Comparison of ENCODE assay signal across 8 cellular contexts in the genomic region with DNA sequence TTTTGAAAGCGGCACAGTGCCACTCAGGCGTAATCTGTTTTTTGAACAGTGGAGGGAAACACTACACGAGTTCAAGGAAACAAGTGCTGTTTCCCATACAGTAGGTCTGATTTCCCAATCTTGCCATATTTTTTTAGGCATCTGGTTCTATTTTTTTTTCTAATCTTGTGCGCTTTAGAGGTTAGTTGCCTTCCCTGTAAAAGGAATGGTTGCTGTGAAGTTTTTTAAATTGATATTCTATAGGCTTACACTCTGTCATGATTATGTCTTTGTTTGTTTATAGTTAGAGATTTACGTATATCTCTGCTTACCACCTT. TPM values are rescaled to one million over a fixed set of nuclear protein-coding genes. Genes with fewer than 3 reads are reported as not detected.
DNase-seq lines count a peak whose midpoint lies in the region; ATAC-seq and TF ChIP-seq lines count a peak whose summit lies in the region.

No MANE protein-coding gene starts in this region.

- H4K91ac ChIP-seq in mesenchymal stem cell (ENCODE audit: low read length) = no peak overlapping the region

- no peak overlapping the region for H3K14ac ChIP-seq in mesenchymal stem cell (ENCODE audit: low read length in 2 of 2)

- 0% methylated on average over 4 of the region's 5 CpGs for WGBS in mesenchymal stem cell

- peaks cover 3% of the 10 kb centered on the region for H3K27me3 Mint-ChIP-seq in activated naive CD4-positive, alpha-beta T cell treated with anti-CD3 and anti-CD28 coated beads, Interleukin-2, amount 10 ng/mL, durations not matched to agents 7 days and 5 days
- peaks cover 18% of the 10 kb centered on the region for H3K27me3 Mint-ChIP-seq in brain

- H3K36me3 Mint-ChIP-seq in activated naive CD4-positive, alpha-beta T cell treated with anti-CD3 and anti-CD28 coated beads, Interleukin-2, amount 10 ng/mL, durations not matched to agents 7 days and 5 days = peaks cover 6% of the 10 kb centered on the region
- peaks cover 18% of the 10 kb centered on the region for H3K36me3 Mint-ChIP-seq in brain

- H2BK15ac ChIP-seq in mesenchymal stem cell (ENCODE audit: low read depth, poor library complexity, severe bottlenecking) = no peak overlapping the region

- no peak for TF ChIP-seq CTCF in brain (conservative IDR thresholded peaks at IDR 0.05)
- no peak for TF ChIP-seq CTCF in upper lobe of right lung (IDR thresholded peaks at IDR 0.05)

- H3K4me2 ChIP-seq in mesenchymal stem cell (ENCODE audit: low read length, poor library complexity, severe bottlenecking) = peak overlapping the region; percentile 88

- CTCF ChIA-PET in activated naive CD4-positive, alpha-beta T cell treated with anti-CD3 and anti-CD28 coated beads, Interleukin-2, amount 10 ng/mL, durations not matched to agents 7 days and 5 days (lab: Charles Lee) = interaction anchor here (1.4 kb wide), 1 partner anchor 84 kb away, joined by 3 read pairs; no protein-coding TSS in a partner anchor

- peak overlapping the region; percentile 98 for H3K9ac ChIP-seq in mesenchymal stem cell (ENCODE audit: low read length)

- no peak overlapping the region for H2BK120ac ChIP-seq in mesenchymal stem cell (ENCODE audit: low read depth, low read length)

- H2BK12ac ChIP-seq in mesenchymal stem cell (ENCODE audit: low read length in 2 of 2) = no peak overlapping the region

- intact Hi-C loops in upper lobe of right lung (cut with DNase I) = no loop called here

- H3K27ac ChIP-seq in mesenchymal stem cell (ENCODE audit: low read length, poor library complexity, severe bottlenecking) (no peak overlapping the region), upper lobe of right lung (peak overlapping the region; percentile 93)

- no peak overlapping the region for H3K18ac ChIP-seq in mesenchymal stem cell (ENCODE audit: low read depth in 1 of 2, low read length in 2 of 2)

- peaks cover 40% of the 10 kb centered on the region for H3K4me1 Mint-ChIP-seq in activated naive CD4-positive, alpha-beta T cell treated with anti-CD3 and anti-CD28 coated beads, Interleukin-2, amount 10 ng/mL, durations not matched to agents 7 days and 5 days
- peaks cover 34% of the 10 kb centered on the region for H3K4me1 Mint-ChIP-seq in brain

- no peak for ATAC-seq in upper lobe of right lung
- no peak for ATAC-seq in left lobe of liver

- H3K4me3 ChIP-seq in mesenchymal stem cell (ENCODE audit: insufficient read depth in 1 of 2, low read depth in 1 of 2, low read length in 2 of 2) = peak overlapping the region; percentile 98 to 99
- peak overlapping the region; percentile 100 for H3K4me3 ChIP-seq in upper lobe of right lung

- no peak overlapping the region for H4K8ac ChIP-seq in mesenchymal stem cell (ENCODE audit: low read length)

- H3K79me1 ChIP-seq in mesenchymal stem cell (replicated peaks; ENCODE audit: low read length, poor library complexity, severe bottlenecking) = no peaks in the 10 kb centered on the region

- H3K4me1 ChIP-seq in mesenchymal stem cell (ENCODE audit: control insufficient read depth, insufficient read depth, low read depth, low read length) = peaks cover 9% of the 10 kb centered on the region
- peaks cover 28% of the 10 kb centered on the region for H3K4me1 ChIP-seq in upper lobe of right lung

- no peaks in the 10 kb centered on the region for H3K9me3 ChIP-seq in mesenchymal stem cell (ENCODE audit: control insufficient read depth, low read length)
- no peaks in the 10 kb centered on the region for H3K9me3 ChIP-seq in upper lobe of right lung

- no peaks in the 10 kb centered on the region for H3K9me3 Mint-ChIP-seq in activated naive CD4-positive, alpha-beta T cell treated with anti-CD3 and anti-CD28 coated beads, Interleukin-2, amount 10 ng/mL, durations not matched to agents 7 days and 5 days
- no peaks in the 10 kb centered on the region for H3K9me3 Mint-ChIP-seq in brain

- no peak for DNase-seq in activated naive CD4-positive, alpha-beta T cell treated with anti-CD3 and anti-CD28 coated beads, Interleukin-2, amount 10 ng/mL, durations not matched to agents 7 days and 5 days
- DNase-seq in activated naive CD4-positive, alpha-beta T cell treated with anti-CD3 and anti-CD28 coated beads, Interleukin-2, amount 50 U/mL, for 16 hours = no peak
- DNase-seq in mesenchymal stem cell (no peak), upper lobe of right lung (no peak), NCI-H2171 treated with DMSO at 0.1 percent for 48 hours (lab: John Stamatoyannopoulos, UW) (no peak), left lobe of liver (ENCODE audit: low spot score) (no peak), nucleus accumbens (lab: John Stamatoyannopoulos, UW) (no peak)

- H3K36me3 ChIP-seq in mesenchymal stem cell (ENCODE audit: control insufficient read depth in 1 of 2, insufficient read depth in 2 of 2, low read depth in 1 of 2, low read length in 2 of 2) = no peaks in the 10 kb centered on the region
- H3K36me3 ChIP-seq in upper lobe of right lung = no peaks in the 10 kb centered on the region

- H3K4me3 Mint-ChIP-seq in activated naive CD4-positive, alpha-beta T cell treated with anti-CD3 and anti-CD28 coated beads, Interleukin-2, amount 10 ng/mL, durations not matched to agents 7 days and 5 days = peak overlapping the region; percentile 96
- peak overlapping the region; percentile 93 to 100 (median 98) for H3K4me3 Mint-ChIP-seq in brain

- H3K27me3 ChIP-seq in mesenchymal stem cell (ENCODE audit: control insufficient read depth in 1 of 2, insufficient read depth in 1 of 2, low read length in 2 of 2) = no peaks in the 10 kb centered on the region
- H3K27me3 ChIP-seq in upper lobe of right lung = no peaks in the 10 kb centered on the region

- no peak overlapping the region for H3K4ac ChIP-seq in mesenchymal stem cell (ENCODE audit: low read depth in 1 of 2, low read length in 2 of 2)

- peak overlapping the region; percentile 43 for H2AFZ ChIP-seq in mesenchymal stem cell (ENCODE audit: low read depth, low read length)

- H3K23ac ChIP-seq in mesenchymal stem cell (ENCODE audit: low read length in 2 of 2) = no peak overlapping the region

- H2BK5ac ChIP-seq in mesenchymal stem cell (ENCODE audit: low read depth, low read length, poor library complexity, severe bottlenecking) = no peak overlapping the region

- peak overlapping the region; percentile 99 for H3K27ac Mint-ChIP-seq in activated naive CD4-positive, alpha-beta T cell treated with anti-CD3 and anti-CD28 coated beads, Interleukin-2, amount 10 ng/mL, durations not matched to agents 7 days and 5 days
- peak overlapping the region; percentile 93 to 97 (median 97) for H3K27ac Mint-ChIP-seq in brain

- H2AK5ac ChIP-seq in mesenchymal stem cell (ENCODE audit: low read length, severe bottlenecking) = no peak overlapping the region

RNA-seq across cellular contexts. Expression of gene NASP, which starts 1.2 kb away (rescaled TPM):
- 127 TPM for polyA plus RNA-seq in brain (ENCODE audit: insufficient read depth, low read depth, low replicate concordance)
- polyA plus RNA-seq in mesenchymal stem cell (2013, experiment 1 of 2) = 45.8 TPM
- 43.1 TPM for polyA plus RNA-seq in mesenchymal stem cell (2013, experiment 2 of 2)
- total RNA-seq in upper lobe of right lung (49.8 TPM), left lobe of liver (28.2 TPM)

RNA-seq across cellular contexts. Expression of gene AKR1A1, which starts 34.4 kb away (rescaled TPM):
- 304 TPM for polyA plus RNA-seq in brain (ENCODE audit: insufficient read depth, low read depth, low replicate concordance)
- polyA plus RNA-seq in mesenchymal stem cell (2013, experiment 1 of 2) = 163 TPM
- polyA plus RNA-seq in mesenchymal stem cell (2013, experiment 2 of 2) = 181 TPM
- total RNA-seq in upper lobe of right lung (167 TPM), left lobe of liver (310 TPM)

RNA-seq across cellular contexts. Expression of gene CCDC17, which starts 38.8 kb away (rescaled TPM):
- 0.10 TPM for polyA plus RNA-seq in brain (ENCODE audit: insufficient read depth, low read depth, low replicate concordance)
- polyA plus RNA-seq in mesenchymal stem cell (2013, experiment 1 of 2) = 0.28 TPM
- 0.16 TPM for polyA plus RNA-seq in mesenchymal stem cell (2013, experiment 2 of 2)
- 5.0 TPM for total RNA-seq in upper lobe of right lung
- 2.7 TPM for total RNA-seq in left lobe of liver
